Comparison of ENCODE assay signal across 8 cellular contexts in the genomic region with DNA sequence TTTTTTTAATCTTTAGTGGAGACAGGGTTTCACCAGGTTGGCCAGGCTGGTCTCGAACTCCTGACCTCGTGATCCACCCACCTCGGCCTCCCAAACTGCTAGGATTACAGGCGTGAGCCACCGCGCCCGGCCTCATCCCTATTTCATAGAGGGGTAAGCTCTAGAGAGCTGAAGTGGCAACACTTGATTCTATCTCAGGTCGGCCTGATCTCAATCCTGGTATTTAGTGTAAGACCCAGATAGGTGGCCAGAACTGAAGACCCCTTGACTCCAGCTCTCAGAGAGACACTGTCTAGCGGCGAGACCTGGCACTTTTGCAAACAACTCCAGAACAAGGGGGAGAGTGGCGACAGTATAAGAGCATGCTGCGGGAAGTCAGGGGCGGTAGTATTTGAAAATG. TPM values are rescaled to one million over a fixed set of nuclear protein-coding genes. Genes with fewer than 3 reads are reported as not detected.
DNase-seq lines count a peak whose midpoint lies in the region; ATAC-seq and TF ChIP-seq lines count a peak whose summit lies in the region.
"Not testable (repeated sequence)": the region's sequence is repeated elsewhere in the genome, so short reads cannot be mapped to it uniquely, and the experiment has no call there.

No MANE protein-coding gene starts in this region.

- TF ChIP-seq POLR2A in ovary (IDR thresholded peaks at IDR 0.05); transverse colon (IDR thresholded peaks at IDR 0.05): not testable (repeated sequence)

- not testable (repeated sequence) for H3K9me3 ChIP-seq in DND-41 (ENCODE audit: insufficient read depth, low read length, severe bottlenecking); SJCRH30 (replicated peaks); ovary; transverse colon

- H3K9me3 Mint-ChIP-seq in activated naive CD8-positive, alpha-beta T cell treated with anti-CD3 and anti-CD28 coated beads, Interleukin-2, amount 50 U/mL, for 24 hours: not testable (repeated sequence)

- not testable (repeated sequence) for H3K27me3 ChIP-seq in DND-41 (ENCODE audit: insufficient read depth, low read length, poor library complexity); SJCRH30; ovary; transverse colon

- TF ChIP-seq CTCF in DND-41 (IDR thresholded peaks at IDR 0.05; ENCODE audit: borderline replicate concordance, extremely low read depth, low read length, poor library complexity, severe bottlenecking); ovary (IDR thresholded peaks at IDR 0.05): not testable (repeated sequence)
- TF ChIP-seq CTCF in transverse colon (IDR thresholded peaks at IDR 0.05): peak in 1 of 5 experiments; percentile 27

- 31 to 41% (median 41%) methylated on average over 13 of the region's 13 CpGs for WGBS in ovary, 3 donors
- WGBS in transverse colon (ENCODE audit: low coverage in 1 of 2), 2 donors: 48% methylated on average over 13 of the region's 13 CpGs; no CpG with 5 or more reads in 1 of the 2 donors

- ATAC-seq in DND-41 (ENCODE audit: insufficient read depth, low read depth) (peak; percentile 3), HG03135 (IDR thresholded peaks at IDR 0.05; ENCODE audit: unreplicated experiment) (peak; percentile 10), left lobe of liver (peak; percentile 8)
- not testable (repeated sequence) for ATAC-seq in activated naive CD8-positive, alpha-beta T cell treated with anti-CD3 and anti-CD28 coated beads, Interleukin-2, amount 50 U/mL, for 24 hours

- in situ Hi-C loops in transverse colon (cut with MboI; ENCODE audit: low pct_ligation_motif_present in 1 of 4, low pct_unique_long_range_greater_than_20kb in 1 of 4, low sequenced_read_pairs in 3 of 4): not testable (repeated sequence)

- peak overlapping the region; percentile 40 for H3K9ac ChIP-seq in DND-41 (ENCODE audit: low read depth, low read length)

- H3K27me3 Mint-ChIP-seq in activated naive CD8-positive, alpha-beta T cell treated with anti-CD3 and anti-CD28 coated beads, Interleukin-2, amount 50 U/mL, for 24 hours: not testable (repeated sequence)

- H3K27ac Mint-ChIP-seq in activated naive CD8-positive, alpha-beta T cell treated with anti-CD3 and anti-CD28 coated beads, Interleukin-2, amount 50 U/mL, for 24 hours: peak overlapping the region; percentile 78

- H3K4me3 ChIP-seq in DND-41 (ENCODE audit: low read depth in 1 of 2, low read length in 2 of 2): peak overlapping the region in 1 of 2 experiments; percentile 41; a peak in 2 of 4 replicates
- H3K4me3 ChIP-seq in SJCRH30: peak overlapping the region; percentile 89
- H3K4me3 ChIP-seq in ovary: peak overlapping the region; percentile 43
- peak overlapping the region; percentile 14 to 92 (median 69) for H3K4me3 ChIP-seq in transverse colon

- peak overlapping the region; percentile 91 for H3K4me3 Mint-ChIP-seq in activated naive CD8-positive, alpha-beta T cell treated with anti-CD3 and anti-CD28 coated beads, Interleukin-2, amount 50 U/mL, for 24 hours

- peaks cover 27% of the 10 kb centered on the region for H3K4me1 Mint-ChIP-seq in activated naive CD8-positive, alpha-beta T cell treated with anti-CD3 and anti-CD28 coated beads, Interleukin-2, amount 50 U/mL, for 24 hours

- H4K20me1 ChIP-seq in DND-41 (ENCODE audit: insufficient read depth, low read length): peaks cover 13% of the 10 kb centered on the region

- intact Hi-C loops in ovary (cut with DNase I): loop anchor here in 1 of 4 donors (5.0 kb wide), 1 partner anchor 1234 kb away; a partner anchor contains a TSS
- intact Hi-C loops in transverse colon (cut with DNase I; ENCODE audit: low total_unique reads): not testable (repeated sequence)

- peaks cover 29% of the 10 kb centered on the region for H3K79me2 ChIP-seq in DND-41 (ENCODE audit: insufficient read depth, low read length)

- H3K4me1 ChIP-seq in DND-41 (ENCODE audit: insufficient read depth, low read length) (peaks cover 22% of the 10 kb centered on the region), ovary (ENCODE audit: insufficient read depth) (peaks cover 12% of the 10 kb centered on the region), transverse colon (peaks cover 14 to 25% (median 22%) of the 10 kb centered on the region in 4 donors)
- H3K4me1 ChIP-seq in SJCRH30: not testable (repeated sequence)

- not testable (repeated sequence) for H3K36me3 Mint-ChIP-seq in activated naive CD8-positive, alpha-beta T cell treated with anti-CD3 and anti-CD28 coated beads, Interleukin-2, amount 50 U/mL, for 24 hours (ENCODE audit: low read depth)

- H3K36me3 ChIP-seq in DND-41 (ENCODE audit: insufficient read depth, low read length); SJCRH30; ovary; transverse colon: not testable (repeated sequence)

- H2AFZ ChIP-seq in DND-41 (ENCODE audit: low read depth, low read length): peak overlapping the region; percentile 80

- DNase-seq in DND-41; SJCRH30; activated naive CD8-positive, alpha-beta T cell treated with anti-CD3 and anti-CD28 coated beads, Interleukin-2, amount 50 U/mL, for 24 hours; epithelial cell of prostate (ENCODE audit: low read depth, low spot score); left lobe of liver (ENCODE audit: low spot score); ovary: not testable (repeated sequence)
- peak; percentile 16 for DNase-seq in transverse colon

- TF ChIP-seq EP300 in ovary (IDR thresholded peaks at IDR 0.05); transverse colon (IDR thresholded peaks at IDR 0.05; ENCODE audit: low read depth): not testable (repeated sequence)

- H3K27ac ChIP-seq in DND-41 (ENCODE audit: low read length) (peak overlapping the region; percentile 52), SJCRH30 (peak overlapping the region; percentile 46), epithelial cell of prostate (peak overlapping the region; percentile 38), ovary (peak overlapping the region in 1 of 2 donors; percentile 54), transverse colon (peak overlapping the region; percentile 83 to 90 (median 87))

- H3K4me2 ChIP-seq in DND-41 (ENCODE audit: insufficient read depth, low read length): peak overlapping the region; percentile 60

RNA-seq across cellular contexts. Expression of a gene that starts 0.6 kb away (rescaled TPM):
- 28.9 and 32.5 TPM in 2 replicates for total RNA-seq in SJCRH30 (2014; rRNA removed; shearing (Covaris generic))
- total RNA-seq in left lobe of liver (22.1 TPM), ovary (10 to 100 TPM; 18.7 to 36.5 (median 25.5) TPM), transverse colon (100 to 1,000 TPM in 1 of 4 donors, 10 to 100 TPM in 3; 72.0 to 245 (median 74.0) TPM)
- 10 to 100 TPM in 1 of 2 donors, 1 to 10 TPM in 1; 2.5 to 21.7 TPM for polyA plus RNA-seq in ovary

RNA-seq across cellular contexts. Expression of a gene that starts 7.7 kb away (rescaled TPM):
- total RNA-seq in SJCRH30 (2014; rRNA removed; shearing (Covaris generic)): 21.1 and 26.7 TPM in 2 replicates
- total RNA-seq in left lobe of liver (31.3 TPM), ovary (100 to 1,000 TPM in 2 of 7 donors, 10 to 100 TPM in 5; 57.8 to 105 (median 88.8) TPM), transverse colon (100 to 1,000 TPM; 184 to 391 (median 224) TPM)
- 100 to 1,000 TPM in 1 of 2 donors, 10 to 100 TPM in 1; 11.8 to 112 TPM for polyA plus RNA-seq in ovary

RNA-seq across cellular contexts. Expression of a gene that starts 45.1 kb away (rescaled TPM):
- total RNA-seq in SJCRH30 (2014; rRNA removed; shearing (Covaris generic)): 39.0 and 42.7 TPM in 2 replicates
- 21.7 TPM for total RNA-seq in left lobe of liver
- total RNA-seq in ovary: 10 to 100 TPM in 3 of 7 donors, 1 to 10 TPM in 4; 3.3 to 16.2 (median 9.4) TPM
- polyA plus RNA-seq in ovary: 1 to 10 TPM; 6.8 to 8.6 TPM
- 10 to 100 TPM; 15.7 to 52.4 (median 38.2) TPM for total RNA-seq in transverse colon
